In the genomic region with DNA sequence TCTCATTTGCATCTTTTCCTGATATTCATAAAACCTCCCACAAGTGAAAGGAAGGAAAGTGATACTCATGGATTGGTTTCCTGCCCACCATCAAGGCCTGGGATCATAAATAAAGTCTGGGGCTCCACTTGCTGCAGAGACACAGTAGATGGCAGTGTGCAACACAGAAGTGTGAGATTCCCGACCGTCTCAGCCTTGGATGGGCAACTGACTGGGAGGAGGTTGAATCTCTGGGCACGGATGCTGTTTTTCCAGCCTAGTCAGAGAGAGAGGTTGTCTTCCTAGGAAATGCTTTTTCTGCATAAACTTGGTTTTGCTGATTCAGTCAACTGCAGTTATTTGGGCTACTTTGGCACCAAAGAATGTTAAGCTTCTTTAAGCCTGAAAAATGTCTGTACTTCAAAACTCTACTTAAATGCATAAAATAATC, we compare ENCODE assay signal across 9 cellular contexts. TPM values are rescaled to one million over a fixed set of nuclear protein-coding genes. Genes with fewer than 3 reads are reported as not detected.
DNase-seq lines count a peak whose midpoint lies in the region; ATAC-seq, FAIRE-seq and TF ChIP-seq lines count a peak whose summit lies in the region.
"Had no signal": no experiment of that assay in that cellular context is flagged by ENCODE, and none has a peak within 500 bp of the region (broad histone marks: within the 10 kb centered on the region; RNA-seq: fewer than 3 reads in every experiment).

No MANE protein-coding gene starts in this region.

- no peaks in the 10 kb centered on the region for H3K27me3 ChIP-seq in pancreas

- H3K4me1 ChIP-seq in pancreas: no peaks in the 10 kb centered on the region

- H3K27ac ChIP-seq in pancreas: no peak overlapping the region

- no peaks in the 10 kb centered on the region for H3K4me1 Mint-ChIP-seq in activated T-cell treated with anti-CD3 and anti-CD28 coated beads, Interleukin-2, amount 50 U/mL, for 4 hours (ENCODE audit: low read depth)
- H3K4me1 Mint-ChIP-seq: naive B cell had no signal

- DNase-seq in DMS153 treated with DMSO at 0.1 percent for 48 hours (lab: John Stamatoyannopoulos, UW; ENCODE audit: unreplicated experiment) (peak; percentile 35), NAMALWA (ENCODE audit: low spot score) (peak; percentile 7), SK-N-DZ (ENCODE audit: low spot score) (peak; percentile 74), fibroblast of villous mesenchyme (ENCODE audit: low read depth) (peak; percentile 65), pancreas (peak in 4 of 6 donors; percentile 15 to 50 (median 26)), SKM-1 (lab: John Stamatoyannopoulos, UW; ENCODE audit: unreplicated experiment) (no peak)
- DNase-seq in activated T-cell treated with anti-CD3 and anti-CD28 coated beads, Interleukin-2, amount 50 U/mL, for 4 hours: no peak
- DNase-seq: naive B cell had no signal

- no peaks in the 10 kb centered on the region for H3K9me3 Mint-ChIP-seq in activated T-cell treated with anti-CD3 and anti-CD28 coated beads, Interleukin-2, amount 50 U/mL, for 4 hours
- H3K9me3 Mint-ChIP-seq: naive B cell had no signal

- H3K27me3 Mint-ChIP-seq in activated T-cell treated with anti-CD3 and anti-CD28 coated beads, Interleukin-2, amount 50 U/mL, for 4 hours (ENCODE audit: low read depth): peaks cover 16% of the 10 kb centered on the region

- peak; percentile 67 to 93 (median 88) for ATAC-seq in pancreas
- no peak for ATAC-seq in activated T-cell treated with anti-CD3 and anti-CD28 coated beads, Interleukin-2, amount 50 U/mL, for 4 hours
- ATAC-seq in HG02852 (IDR thresholded peaks at IDR 0.05; ENCODE audit: unreplicated experiment): no peak

- WGBS in pancreas, 2 donors: 5 to 6% methylated on average over 3 of the region's 3 CpGs

- intact Hi-C loops in pancreas (cut with DNase I): no loop called here

- H3K4me3 Mint-ChIP-seq in activated T-cell treated with anti-CD3 and anti-CD28 coated beads, Interleukin-2, amount 50 U/mL, for 4 hours: no peak overlapping the region
- H3K4me3 Mint-ChIP-seq: naive B cell had no signal

- H3K36me3 Mint-ChIP-seq in activated T-cell treated with anti-CD3 and anti-CD28 coated beads, Interleukin-2, amount 50 U/mL, for 4 hours (ENCODE audit: insufficient read depth): no peaks in the 10 kb centered on the region
- H3K36me3 Mint-ChIP-seq: naive B cell had no signal

- FAIRE-seq in pancreas (lab: Jason Lieb, UNC): no peak

- TF ChIP-seq CTCF in fibroblast of villous mesenchyme (IDR thresholded peaks at IDR 0.05; ENCODE audit: insufficient read depth, low read depth, low read length): peak; percentile 79
- peak in 3 of 4 donors; percentile 30 to 49 (median 36) for TF ChIP-seq CTCF in pancreas (IDR thresholded peaks at IDR 0.05)

- H3K9me3 ChIP-seq in pancreas: no peaks in the 10 kb centered on the region

- H3K4me3 ChIP-seq in fibroblast of villous mesenchyme (ENCODE audit: low read depth, low read length): no peak overlapping the region
- no peak overlapping the region for H3K4me3 ChIP-seq in pancreas

- no peaks in the 10 kb centered on the region for H3K36me3 ChIP-seq in pancreas

RNA-seq across cellular contexts. Expression of a gene that starts 9.9 kb away (rescaled TPM):
- not detected in 2 replicates for polyA plus RNA-seq in SK-N-DZ (2014; cell fraction: cytosol; rRNA removed)
- not detected in 2 replicates for polyA plus RNA-seq in SK-N-DZ (2014; cell fraction: nucleus; rRNA removed)
- 0.86 TPM in 1 of 2 replicates, not detected in the other for total RNA-seq in fibroblast of villous mesenchyme
- total RNA-seq in pancreas: not detected
- polyA plus RNA-seq in pancreas: not detected
- not detected for total RNA-seq in activated T-cell treated with anti-CD3 and anti-CD28 coated beads, Interleukin-2, amount 50 U/mL, for 4 hours

Comparison
In these comparisons a context has a peak if more than half of its experiments do, and no peak if none do; other contexts are left out.
1. DNase-seq: peak in DMS153 treated with DMSO at 0.1 percent for 48 hours (single experiment), NAMALWA (single experiment), SK-N-DZ (single experiment), fibroblast of villous mesenchyme (single experiment) and pancreas (4 of 6); none in activated T-cell treated with anti-CD3 and anti-CD28 coated beads, Interleukin-2, amount 50 U/mL, for 4 hours (single experiment) and SKM-1 (single experiment).
2. ATAC-seq: peak in pancreas (4 of 4); none in activated T-cell treated with anti-CD3 and anti-CD28 coated beads, Interleukin-2, amount 50 U/mL, for 4 hours (0 of 2) and HG02852 (single experiment).